8 cellular contexts compared by ENCODE assay signal in the genomic region with DNA sequence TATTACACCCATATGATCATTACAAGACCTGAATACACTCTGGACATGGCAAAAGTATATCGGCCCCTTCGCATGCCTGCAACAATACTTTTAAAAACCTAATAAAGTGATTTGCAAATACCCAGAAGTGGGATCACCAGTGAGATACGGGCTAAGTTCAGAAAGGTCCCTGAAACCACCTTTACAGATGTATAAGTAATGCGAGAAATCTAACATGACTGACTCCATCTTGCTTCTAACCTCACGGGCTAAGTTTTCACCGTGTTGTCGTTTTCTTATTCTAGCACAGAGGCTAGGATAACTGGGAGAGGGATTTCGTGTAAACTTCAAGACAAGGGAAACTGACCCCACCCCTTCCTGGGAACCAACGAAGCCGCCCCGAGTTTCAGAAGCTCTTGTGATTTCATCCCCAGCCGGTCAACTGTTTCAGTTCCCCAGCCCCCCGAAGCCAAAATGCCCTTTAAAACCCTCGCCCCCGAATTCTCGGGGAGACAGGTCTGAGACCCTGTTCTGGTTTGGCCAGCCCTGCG. TPM values are rescaled to one million over a fixed set of nuclear protein-coding genes. Genes with fewer than 3 reads are reported as not detected.
DNase-seq lines count a peak whose midpoint lies in the region; TF ChIP-seq lines count a peak whose summit lies in the region.

No MANE protein-coding gene starts in this region.

- peak overlapping the region; percentile 61 for H3K4me2 ChIP-seq in OCI-LY7 (ENCODE audit: low read length)

- H3K27ac ChIP-seq in OCI-LY7 (ENCODE audit: low read depth, low read length, poor library complexity, severe bottlenecking), result peak overlapping the region; percentile 7
- H3K27ac ChIP-seq in tibial artery, result peak overlapping the region; percentile 77 to 89

- H3K27me3 ChIP-seq in GM06990 (replicated peaks; ENCODE audit: control insufficient read depth, insufficient read depth, low read length) (no peaks in the 10 kb centered on the region), H7 (ENCODE audit: control insufficient read depth, insufficient read depth, low read length) (peaks cover 7% of the 10 kb centered on the region), tibial artery (no peaks in the 10 kb centered on the region)

- peak overlapping the region; percentile 73 for H3K4me3 ChIP-seq in GM06990 (replicated peaks; ENCODE audit: low read depth, low read length)
- peak overlapping the region; percentile 94 for H3K4me3 ChIP-seq in H7 (ENCODE audit: insufficient read depth, low read depth, low read length)
- peak overlapping the region; percentile 84 for H3K4me3 ChIP-seq in OCI-LY7 (ENCODE audit: low read depth, low read length, poor library complexity, severe bottlenecking)
- peak overlapping the region; percentile 95 for H3K4me3 ChIP-seq in lower leg skin (ENCODE audit: low read depth, poor library complexity, severe bottlenecking)
- H3K4me3 ChIP-seq in tibial artery, result peak overlapping the region; percentile 70 to 86

- no TSS peak for BruUV-seq in OCI-LY7 (replicated peaks; lab: Mats Ljungman, UMichigan)

- TF ChIP-seq CTCF in GM06990 (IDR thresholded peaks at IDR 0.05; ENCODE audit: insufficient read depth, low read length, poor library complexity, severe bottlenecking), result no peak
- TF ChIP-seq CTCF in OCI-LY7 (conservative IDR thresholded peaks at IDR 0.05; ENCODE audit: low read length), result no peak
- no peak for TF ChIP-seq CTCF in lower leg skin (IDR thresholded peaks at IDR 0.05)
- no peak for TF ChIP-seq CTCF in tibial artery (IDR thresholded peaks at IDR 0.05)

- CTCF ChIA-PET in OCI-LY7 (lab: Charles Lee; ENCODE audit: unreplicated experiment), result interaction anchor here (0.6 kb wide), 1 partner anchor 246 kb away, joined by 3 read pairs; no protein-coding TSS in a partner anchor

- no peak for TF ChIP-seq POLR2A in lower leg skin (IDR thresholded peaks at IDR 0.05)

- intact Hi-C loops in OCI-LY7 (cut with micrococcal nuclease; ENCODE audit: unreplicated experiment) (loop anchor here (1.0 to 10.0 kb wide), 3 partner anchors 34 to 296 kb away; a partner anchor contains a TSS), lower leg skin (cut with DNase I; ENCODE audit: low total_unique reads) (no loop called here), tibial artery (cut with DNase I; ENCODE audit: low total_unique reads) (no loop called here)

- H3K36me3 ChIP-seq in GM06990 (ENCODE audit: control insufficient read depth, insufficient read depth, low read length), result no peaks in the 10 kb centered on the region
- H3K36me3 ChIP-seq in H7 (replicated peaks; ENCODE audit: control insufficient read depth, insufficient read depth, low read length), result no peaks in the 10 kb centered on the region
- H3K36me3 ChIP-seq in OCI-LY7 (ENCODE audit: insufficient read depth, low read length), result peaks cover 7% of the 10 kb centered on the region; the same call in 1 of the 2 replicates
- no peaks in the 10 kb centered on the region for H3K36me3 ChIP-seq in tibial artery

- H3K79me2 ChIP-seq in OCI-LY7 (ENCODE audit: insufficient read depth, low read depth, low read length), result no peaks in the 10 kb centered on the region; the same call in 1 of the 2 replicates

- POLR2A ChIA-PET in OCI-LY7 (lab: Charles Lee), result interaction anchor here (0.6 to 1.9 kb wide), 3 partner anchors 10 to 744 kb away, joined by 3 to 8 read pairs (median 4); no protein-coding TSS in a partner anchor

- no peaks in the 10 kb centered on the region for H3K9me3 ChIP-seq in OCI-LY7 (ENCODE audit: low read length)
- H3K9me3 ChIP-seq in tibial artery, result no peaks in the 10 kb centered on the region

- H2AFZ ChIP-seq in OCI-LY7 (ENCODE audit: low read length), result peak overlapping the region; percentile 82

- no peaks in the 10 kb centered on the region for H3K9me2 ChIP-seq in OCI-LY7 (ENCODE audit: insufficient read depth, low read length)

- DNase-seq in GM06990 (ENCODE audit: extremely low read depth, insufficient read length), result no peak
- peak; percentile 56 for DNase-seq in H7
- DNase-seq in OCI-LY7 (ENCODE audit: low spot score), result no peak
- DNase-seq in dermis blood vessel endothelial cell, result peak; percentile 26
- DNase-seq in lower leg skin (ENCODE audit: low spot score in 2 of 2), result peak; percentile 44 to 88
- DNase-seq in tibial artery, result peak; percentile 45 to 67
- no peak for DNase-seq in activated CD4-positive, CD25-positive, alpha-beta regulatory T cell treated with anti-CD3 and anti-CD28 coated beads, Interleukin-2, amount 50 U/mL, for 72 hours
- DNase-seq in activated effector memory CD4-positive, alpha-beta T cell treated with Interleukin-2 at 50 U/mL for 16 hours, result no peak

- H4K20me1 ChIP-seq in OCI-LY7 (ENCODE audit: insufficient read depth, low read length), result no peaks in the 10 kb centered on the region

- 9 to 12% methylated on average over 17 of the region's 17 CpGs for WGBS in lower leg skin, 2 donors

- H3K4me1 ChIP-seq in OCI-LY7 (ENCODE audit: insufficient read depth, low read length, poor library complexity, severe bottlenecking) (peaks cover 14% of the 10 kb centered on the region), tibial artery (peaks cover 0 to 30% (median 10%) of the 10 kb centered on the region in 4 donors)

RNA-seq across cellular contexts. Expression of a gene that starts 0.7 kb away (rescaled TPM):
- 27.0 and 39.2 TPM in 2 replicates for total RNA-seq in H7 (2014; rRNA removed; shearing (Covaris generic))
- 18.2 and 28.4 TPM in 2 replicates for total RNA-seq in OCI-LY7 (2014; rRNA removed; shearing (Covaris generic))
- total RNA-seq in OCI-LY7 (2022), result 32.2 and 37.0 TPM in 2 replicates
- 13.2 and 17.9 TPM in 2 replicates for total RNA-seq in dermis blood vessel endothelial cell
- 10 to 100 TPM in 2 of 4 donors, 1 to 10 TPM in 2; 8.5 to 16.6 (median 9.9) TPM for total RNA-seq in lower leg skin

RNA-seq across cellular contexts. Expression of a gene that starts 29.8 kb away (rescaled TPM):
- 0.28 TPM in 1 of 2 replicates, not detected in the other for total RNA-seq in H7 (2014; rRNA removed; shearing (Covaris generic))
- 0.22 TPM in 1 of 2 replicates, not detected in the other for total RNA-seq in OCI-LY7 (2014; rRNA removed; shearing (Covaris generic))
- 0.15 TPM in 1 of 2 replicates, not detected in the other for total RNA-seq in OCI-LY7 (2022)
- 0.05 and 0.34 TPM in 2 replicates for total RNA-seq in dermis blood vessel endothelial cell
- under 1 TPM in 2 of 4 donors, not detected in 2; 0.15 to 0.16 TPM for total RNA-seq in lower leg skin

Comparison
In these comparisons a context has a peak if more than half of its experiments do, and no peak if none do; other contexts are left out.
1. DNase-seq: peak in H7 (single experiment), dermis blood vessel endothelial cell (single experiment), lower leg skin (2 of 2) and tibial artery (2 of 2); none in GM06990 (single experiment), OCI-LY7 (single experiment), activated CD4-positive, CD25-positive, alpha-beta regulatory T cell treated with anti-CD3 and anti-CD28 coated beads, Interleukin-2, amount 50 U/mL, for 72 hours (single experiment) and activated effector memory CD4-positive, alpha-beta T cell treated with Interleukin-2 at 50 U/mL for 16 hours (single experiment).
2. Peak in every context shown above with its lines, with median percentiles within 50 percentile points of each other: H3K4me3 ChIP-seq.